Comparison of ENCODE assay signal across 8 cellular contexts in genomic region chr21:36700961-36701911, GRCh38. TPM values are rescaled to one million over a fixed set of nuclear protein-coding genes. Genes with fewer than 3 reads are reported as not detected.
DNase-seq lines count a peak whose midpoint lies in the region; ATAC-seq and TF ChIP-seq lines count a peak whose summit lies in the region.

No MANE protein-coding gene starts in this region.

- H3K27me3 Mint-ChIP-seq in glutamatergic neuron (ENCODE audit: unreplicated experiment): peaks cover 42% of the 10 kb centered on the region

- peak overlapping the region; percentile 70 for H3K4me3 Mint-ChIP-seq in glutamatergic neuron (ENCODE audit: unreplicated experiment)

- TF ChIP-seq CTCF in GM13977 (IDR thresholded peaks at IDR 0.05; ENCODE audit: extremely low read depth, insufficient read depth, missing control alignments) (no peak), RWPE2 (IDR thresholded peaks at IDR 0.05; ENCODE audit: poor library complexity, severe bottlenecking) (no peak), glutamatergic neuron (IDR thresholded peaks at IDR 0.05; ENCODE audit: partially characterized antibody, unreplicated experiment) (no peak), gastrocnemius medialis (IDR thresholded peaks at IDR 0.05 in 4 of 5, conservative IDR thresholded peaks at IDR 0.05 in 1 of 5) (no peak)

- H3K4me3 ChIP-seq in RWPE2 (ENCODE audit: severe bottlenecking) (peak overlapping the region; percentile 93), gastrocnemius medialis (peak overlapping the region; percentile 57 to 65 (median 60))

- TF ChIP-seq POLR2A in gastrocnemius medialis (IDR thresholded peaks at IDR 0.05): no peak

- in situ Hi-C loops in GM13977 (cut with MboI; ENCODE audit: low pct_unique_long_range_greater_than_20kb, low sequenced_read_pairs, unreplicated experiment): no loop called here
- in situ Hi-C loops in gastrocnemius medialis (cut with MboI; ENCODE audit: low sequenced_read_pairs in 4 of 4): no loop called here

- H3K4me1 ChIP-seq in RWPE2 (ENCODE audit: insufficient read depth, poor library complexity, severe bottlenecking): peaks cover under 1% of the 10 kb centered on the region
- H3K4me1 ChIP-seq in gastrocnemius medialis: peaks cover 25 to 29% of the 10 kb centered on the region in 2 donors

- no peak for ATAC-seq in RWPE2 (ENCODE audit: low read depth)
- peak in 1 of 2 donors; percentile 16 for ATAC-seq in gastrocnemius medialis
- no peak for ATAC-seq in GM21786 (IDR thresholded peaks at IDR 0.05; ENCODE audit: unreplicated experiment)
- ATAC-seq in GM21515 (IDR thresholded peaks at IDR 0.05; ENCODE audit: unreplicated experiment): no peak

- H3K36me3 ChIP-seq in RWPE2 (ENCODE audit: low read depth): no peaks in the 10 kb centered on the region
- no peaks in the 10 kb centered on the region for H3K36me3 ChIP-seq in gastrocnemius medialis

- H3K9me3 ChIP-seq in RWPE2 (ENCODE audit: severe bottlenecking) (no peaks in the 10 kb centered on the region), gastrocnemius medialis (no peaks in the 10 kb centered on the region)

- peaks cover 19% of the 10 kb centered on the region for H3K4me1 Mint-ChIP-seq in glutamatergic neuron (ENCODE audit: low read depth, unreplicated experiment)

- H3K9me3 Mint-ChIP-seq in glutamatergic neuron (ENCODE audit: unreplicated experiment): peaks cover 6% of the 10 kb centered on the region

- intact Hi-C loops in gastrocnemius medialis (cut with DNase I; ENCODE audit: low total_unique reads): no loop called here

- DNase-seq in GM13977 (ENCODE audit: low spot score): peak; percentile 46
- DNase-seq in RWPE2 (ENCODE audit: low spot score): no peak
- peak; percentile 48 for DNase-seq in glutamatergic neuron
- DNase-seq in gastrocnemius medialis: no peak
- no peak for DNase-seq in dedifferentiated amniotic fluid mesenchymal stem cell (ENCODE audit: extremely low spot score)
- no peak for DNase-seq in SIG-M5 treated with dmso at 0.1 percent for 504 hours (lab: John Stamatoyannopoulos, UW; ENCODE audit: unreplicated experiment)

- H3K27ac ChIP-seq in RWPE2 (ENCODE audit: poor library complexity, severe bottlenecking) (peak overlapping the region; percentile 82), gastrocnemius medialis (peak overlapping the region in 3 of 4 donors; percentile 27 to 82 (median 63))

- no peak overlapping the region for H3K27ac Mint-ChIP-seq in glutamatergic neuron (ENCODE audit: unreplicated experiment)

- H3K27me3 ChIP-seq in RWPE2 (ENCODE audit: insufficient read depth, poor library complexity, severe bottlenecking) (no peaks in the 10 kb centered on the region), gastrocnemius medialis (peaks cover 30 to 97% (median 96%) of the 10 kb centered on the region in 3 donors)

- H3K36me3 Mint-ChIP-seq in glutamatergic neuron (ENCODE audit: unreplicated experiment): no peaks in the 10 kb centered on the region

RNA-seq across cellular contexts. Expression of gene SIM2, which starts 2.3 kb away (rescaled TPM):
- total RNA-seq in glutamatergic neuron (ENCODE audit: unreplicated experiment) (4.8 TPM), gastrocnemius medialis (1 to 10 TPM in 3 of 4 donors, under 1 TPM in 1; 1.00 to 9.3 (median 4.1) TPM)

Comparison
In these comparisons a context has a peak if more than half of its experiments do, and no peak if none do; other contexts are left out.
1. DNase-seq: peak in GM13977 (single experiment) and glutamatergic neuron (single experiment); none in RWPE2 (single experiment), gastrocnemius medialis (0 of 2), dedifferentiated amniotic fluid mesenchymal stem cell (single experiment) and SIG-M5 treated with dmso at 0.1 percent for 504 hours (single experiment).